30 cellular contexts compared by ENCODE assay signal in the genomic region with DNA sequence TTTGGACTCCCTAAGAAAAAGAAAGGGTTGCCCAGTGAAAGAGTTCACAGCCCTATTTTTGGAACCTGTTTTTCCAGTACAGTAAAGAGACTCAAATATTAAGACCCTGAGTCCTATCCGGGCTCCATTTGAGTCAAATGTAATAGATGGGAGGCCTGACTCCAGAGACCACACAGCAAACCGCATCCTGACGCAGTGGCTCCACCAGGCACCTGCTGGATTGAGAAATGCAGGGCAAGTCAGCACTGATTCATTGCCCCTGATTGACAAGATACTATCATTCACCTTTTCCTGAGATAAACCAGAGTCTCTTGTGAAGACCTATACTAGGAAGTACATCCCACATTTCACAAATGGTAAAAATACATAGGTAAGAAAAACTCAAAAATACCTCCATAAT.
DNase-seq lines count a peak whose midpoint lies in the region; ATAC-seq and TF ChIP-seq lines count a peak whose summit lies in the region.
"Had no signal": no experiment of that assay in that cellular context is flagged by ENCODE, and none has a peak within 500 bp of the region (broad histone marks: within the 10 kb centered on the region; RNA-seq: fewer than 3 reads in every experiment).

No MANE protein-coding gene starts in this region.

- H3K36me3 ChIP-seq in OCI-LY7 (ENCODE audit: insufficient read depth, low read length) (no peaks in the 10 kb centered on the region), smooth muscle cell (ENCODE audit: low read depth) (no peaks in the 10 kb centered on the region)
- H3K36me3 ChIP-seq: esophagus muscularis mucosa, heart right ventricle, Peyer's patch, prostate gland, tibial artery had no signal

- TF ChIP-seq CTCF in OCI-LY7 (conservative IDR thresholded peaks at IDR 0.05; ENCODE audit: low read length) (no peak), epithelial cell of esophagus (IDR thresholded peaks at IDR 0.05; ENCODE audit: insufficient read depth, low read depth, low read length, missing control alignments) (no peak), smooth muscle cell (IDR thresholded peaks at IDR 0.05; ENCODE audit: borderline replicate concordance, insufficient read depth, poor library complexity, severe bottlenecking) (no peak)

- H3K4me1 ChIP-seq in OCI-LY7 (ENCODE audit: insufficient read depth, low read length, poor library complexity, severe bottlenecking) (peaks cover 30% of the 10 kb centered on the region), smooth muscle cell (ENCODE audit: low read depth) (no peaks in the 10 kb centered on the region)
- H3K4me1 ChIP-seq: esophagus muscularis mucosa, heart right ventricle, Peyer's patch, prostate gland, tibial artery had no signal

- H3K4me3 ChIP-seq in OCI-LY7 (ENCODE audit: low read depth, low read length, poor library complexity, severe bottlenecking) (no peak overlapping the region), epithelial cell of esophagus (ENCODE audit: low read length) (no peak overlapping the region), smooth muscle cell (no peak overlapping the region)
- H3K4me3 ChIP-seq: esophagus muscularis mucosa, heart right ventricle, lung, mucosa of descending colon, Peyer's patch, prostate gland, tibial artery had no signal

- no peak overlapping the region for H3K4me2 ChIP-seq in OCI-LY7 (ENCODE audit: low read length)
- H3K4me2 ChIP-seq in smooth muscle cell: no peak overlapping the region

- no peaks in the 10 kb centered on the region for H3K27me3 Mint-ChIP-seq in activated CD4-positive, alpha-beta T cell treated with anti-CD3 and anti-CD28 coated beads for 36 hours
- H3K27me3 Mint-ChIP-seq: dendritic cell treated with granulocyte-macrophage colony-stimulating factor and Interleukin-4, amounts not matched to agents 40 ng/mL and 50 ng/mL, for 4 days; natural killer cell treated with Interleukin-12 subunit alpha and Interleukin-12 subunit beta and Interleukin-15 and Interleukin-18, amount 100 ng/mL, for 72 hours had no signal

- H3K36me3 Mint-ChIP-seq in activated CD4-positive, alpha-beta T cell treated with anti-CD3 and anti-CD28 coated beads for 36 hours (ENCODE audit: low read depth): no peaks in the 10 kb centered on the region
- H3K36me3 Mint-ChIP-seq: CD14-positive monocyte; natural killer cell treated with Interleukin-12 subunit alpha and Interleukin-12 subunit beta and Interleukin-15 and Interleukin-18, amount 100 ng/mL, for 72 hours had no signal

- H3K27ac Mint-ChIP-seq in activated CD4-positive, alpha-beta T cell treated with anti-CD3 and anti-CD28 coated beads for 36 hours: no peak overlapping the region
- H3K27ac Mint-ChIP-seq: activated T-cell treated with anti-CD3 and anti-CD28 coated beads, Interleukin-2, amount 50 U/mL, for 72 hours; CD14-positive monocyte; dendritic cell treated with granulocyte-macrophage colony-stimulating factor and Interleukin-4, amounts not matched to agents 40 ng/mL and 50 ng/mL, for 4 days; endodermal cell; natural killer cell treated with Interleukin-12 subunit alpha and Interleukin-12 subunit beta and Interleukin-15 and Interleukin-18, amount 100 ng/mL, for 72 hours; T-helper 1 cell treated with Interleukin-12 subunit alpha and Interleukin-12 subunit beta and Interleukin-4 antibody, amounts not matched to agents 30 μg/mL and 1 μg/mL, for 36 hours had no signal

- H3K79me2 ChIP-seq in OCI-LY7 (ENCODE audit: insufficient read depth, low read depth, low read length) (no peaks in the 10 kb centered on the region), smooth muscle cell (ENCODE audit: low read depth) (no peaks in the 10 kb centered on the region)

- H3K4me3 Mint-ChIP-seq in activated CD4-positive, alpha-beta T cell treated with anti-CD3 and anti-CD28 coated beads for 36 hours: no peak overlapping the region
- H3K4me3 Mint-ChIP-seq: activated T-cell treated with anti-CD3 and anti-CD28 coated beads, Interleukin-2, amount 50 U/mL, for 72 hours; CD14-positive monocyte; dendritic cell treated with granulocyte-macrophage colony-stimulating factor and Interleukin-4, amounts not matched to agents 40 ng/mL and 50 ng/mL, for 4 days; endodermal cell; natural killer cell treated with Interleukin-12 subunit alpha and Interleukin-12 subunit beta and Interleukin-15 and Interleukin-18, amount 100 ng/mL, for 72 hours; T-helper 1 cell treated with Interleukin-12 subunit alpha and Interleukin-12 subunit beta and Interleukin-4 antibody, amounts not matched to agents 30 μg/mL and 1 μg/mL, for 36 hours had no signal

- H3K9me3 ChIP-seq in OCI-LY7 (ENCODE audit: low read length) (no peaks in the 10 kb centered on the region), smooth muscle cell (replicated peaks; ENCODE audit: low read depth) (no peaks in the 10 kb centered on the region)
- H3K9me3 ChIP-seq: esophagus muscularis mucosa, mucosa of descending colon, Peyer's patch, prostate gland, tibial artery had no signal

- intact Hi-C loops in OCI-LY7 (cut with micrococcal nuclease; ENCODE audit: unreplicated experiment): no loop called here
- intact Hi-C loops in activated CD4-positive, alpha-beta T cell treated with anti-CD3 and anti-CD28 coated beads for 36 hours (cut with DNase I, micrococcal nuclease): no loop called here

- POLR2A ChIA-PET in OCI-LY7 (lab: Charles Lee): no interaction called here
- POLR2A ChIA-PET in activated CD4-positive, alpha-beta T cell treated with anti-CD3 and anti-CD28 coated beads for 36 hours (lab: Charles Lee): no interaction called here

- ATAC-seq in activated CD4-positive, alpha-beta T cell treated with anti-CD3 and anti-CD28 coated beads for 36 hours: no peak
- ATAC-seq in HG02981 (IDR thresholded peaks at IDR 0.05; ENCODE audit: unreplicated experiment): no peak
- ATAC-seq: activated T-cell treated with anti-CD3 and anti-CD28 coated beads, Interleukin-2, amount 50 U/mL, for 72 hours; heart right ventricle; mucosa of descending colon; natural killer cell treated with Interleukin-12 subunit alpha and Interleukin-12 subunit beta and Interleukin-15 and Interleukin-18, amount 100 ng/mL, for 72 hours; sciatic nerve had no signal

- no peaks in the 10 kb centered on the region for H3K4me1 Mint-ChIP-seq in activated CD4-positive, alpha-beta T cell treated with anti-CD3 and anti-CD28 coated beads for 36 hours
- H3K4me1 Mint-ChIP-seq: CD14-positive monocyte had no signal

- no peak overlapping the region for H3K27ac ChIP-seq in OCI-LY7 (ENCODE audit: low read depth, low read length, poor library complexity, severe bottlenecking)
- H3K27ac ChIP-seq in smooth muscle cell (ENCODE audit: low read depth): peak overlapping the region; percentile 51
- H3K27ac ChIP-seq: esophagus muscularis mucosa, heart right ventricle, Peyer's patch, prostate gland, tibial artery had no signal

- H2AFZ ChIP-seq in OCI-LY7 (ENCODE audit: low read length): peak overlapping the region; percentile 2; the same call in 1 of the 2 replicates
- H2AFZ ChIP-seq in smooth muscle cell (ENCODE audit: low read depth): no peak overlapping the region

- CTCF ChIA-PET in OCI-LY7 (lab: Charles Lee; ENCODE audit: unreplicated experiment): no interaction called here
- CTCF ChIA-PET in activated CD4-positive, alpha-beta T cell treated with anti-CD3 and anti-CD28 coated beads for 36 hours (lab: Charles Lee): no interaction called here

- H3K9me2 ChIP-seq in OCI-LY7 (ENCODE audit: insufficient read depth, low read length): no peaks in the 10 kb centered on the region

- H3K27me3 ChIP-seq in smooth muscle cell (ENCODE audit: low read depth): no peaks in the 10 kb centered on the region
- H3K27me3 ChIP-seq: esophagus muscularis mucosa, heart right ventricle, Peyer's patch, tibial artery had no signal

- H4K20me1 ChIP-seq in OCI-LY7 (ENCODE audit: insufficient read depth, low read length) (no peaks in the 10 kb centered on the region), smooth muscle cell (ENCODE audit: low read depth) (no peaks in the 10 kb centered on the region)

- no TSS peak for BruUV-seq in OCI-LY7 (replicated peaks; lab: Mats Ljungman, UMichigan)

- 77% methylated on average over 3 of the region's 3 CpGs for WGBS in smooth muscle cell (ENCODE audit: low lambda C conversion rate)

- H3K9ac ChIP-seq in smooth muscle cell (ENCODE audit: low read depth): no peak overlapping the region

- H3F3A ChIP-seq in smooth muscle cell (ENCODE audit: low read depth): no peaks in the 10 kb centered on the region

- H3K9me3 Mint-ChIP-seq in activated CD4-positive, alpha-beta T cell treated with anti-CD3 and anti-CD28 coated beads for 36 hours (ENCODE audit: low read depth): peaks cover 7% of the 10 kb centered on the region
- H3K9me3 Mint-ChIP-seq: endodermal cell had no signal

- peak; percentile 70 for DNase-seq in HPDE6-E6E7 (ENCODE audit: extremely low spot score)
- no peak for DNase-seq in OCI-LY7 (ENCODE audit: low spot score)
- peak; percentile 94 for DNase-seq in epithelial cell of esophagus (ENCODE audit: low read depth)
- DNase-seq in smooth muscle cell (lab: John Stamatoyannopoulos, UW; ENCODE audit: unreplicated experiment): no peak
- DNase-seq in activated CD4-positive, alpha-beta T cell treated with anti-CD3 and anti-CD28 coated beads for 36 hours: no peak
- DNase-seq in NK-92 treated with Interleukin-12 subunit alpha and Interleukin-12 subunit beta, amount 100 ng/mL, for 24 hours (lab: John Stamatoyannopoulos, UW): no peak
- DNase-seq: activated CD4-positive, alpha-beta T cell treated with anti-CD3 and anti-CD28 coated beads, Interleukin-2, amount 50 U/mL, for 48 hours; activated T-cell treated with anti-CD3 and anti-CD28 coated beads, Interleukin-2, amount 50 U/mL, for 72 hours; DMS79 treated with DMSO at 0.1 percent for 48 hours; endodermal cell; foreskin melanocyte; HCEC 1CT; heart right ventricle; mucosa of descending colon; NCI-H1092 treated with DMSO at 0.1 percent for 48 hours; NCI-H1694 treated with DMSO at 0.1 percent for 48 hours; NCI-H510A treated with DMSO at 0.1 percent for 48 hours; occipital lobe; Peyer's patch; stimulated activated CD4-positive, alpha-beta T cell treated with anti-CD3 and anti-CD28 coated beads, Interleukin-4, amount 100 ng/mL, for 4 hours; tibial artery had no signal

Comparison
In these comparisons a context has a peak if more than half of its experiments do, and no peak if none do; other contexts are left out.
1. DNase-seq: peak in HPDE6-E6E7 (single experiment) and epithelial cell of esophagus (single experiment); none in OCI-LY7 (single experiment), smooth muscle cell (single experiment), activated CD4-positive, alpha-beta T cell treated with anti-CD3 and anti-CD28 coated beads for 36 hours (single experiment) and NK-92 treated with Interleukin-12 subunit alpha and Interleukin-12 subunit beta, amount 100 ng/mL, for 24 hours (single experiment).